In the genomic region with DNA sequence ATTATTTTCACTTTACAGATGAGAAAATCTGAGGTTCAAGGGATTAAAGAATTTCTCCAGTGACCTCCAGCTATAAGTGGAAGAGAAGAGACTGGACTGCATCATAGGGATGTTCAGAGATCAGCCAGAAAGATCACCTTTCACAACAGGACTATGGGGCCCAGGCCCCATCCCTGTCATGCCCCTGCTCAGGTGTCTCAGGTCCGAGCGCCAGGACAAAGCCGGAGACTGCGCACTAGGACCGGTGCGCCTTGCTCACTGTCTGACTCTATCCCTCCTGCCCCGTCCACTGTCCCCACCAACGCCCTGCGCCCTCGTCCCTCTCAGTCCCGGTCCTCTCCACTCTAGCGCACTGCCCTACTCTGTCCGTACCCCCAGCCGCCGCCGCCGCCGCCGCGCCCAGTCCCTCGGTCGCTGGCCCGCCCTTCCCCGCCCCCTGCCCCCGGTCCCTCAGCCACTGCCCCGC, we compare ENCODE assay signal across 1 cellular context.
TF ChIP-seq lines count a peak whose summit lies in the region.

No MANE protein-coding gene starts in this region.

TF ChIP-seq in HCT116, 20 proteins besides CTCF, POLR2A, EP300 and RAD21 (continued from another document):
- TF ChIP-seq, protein P1, sequence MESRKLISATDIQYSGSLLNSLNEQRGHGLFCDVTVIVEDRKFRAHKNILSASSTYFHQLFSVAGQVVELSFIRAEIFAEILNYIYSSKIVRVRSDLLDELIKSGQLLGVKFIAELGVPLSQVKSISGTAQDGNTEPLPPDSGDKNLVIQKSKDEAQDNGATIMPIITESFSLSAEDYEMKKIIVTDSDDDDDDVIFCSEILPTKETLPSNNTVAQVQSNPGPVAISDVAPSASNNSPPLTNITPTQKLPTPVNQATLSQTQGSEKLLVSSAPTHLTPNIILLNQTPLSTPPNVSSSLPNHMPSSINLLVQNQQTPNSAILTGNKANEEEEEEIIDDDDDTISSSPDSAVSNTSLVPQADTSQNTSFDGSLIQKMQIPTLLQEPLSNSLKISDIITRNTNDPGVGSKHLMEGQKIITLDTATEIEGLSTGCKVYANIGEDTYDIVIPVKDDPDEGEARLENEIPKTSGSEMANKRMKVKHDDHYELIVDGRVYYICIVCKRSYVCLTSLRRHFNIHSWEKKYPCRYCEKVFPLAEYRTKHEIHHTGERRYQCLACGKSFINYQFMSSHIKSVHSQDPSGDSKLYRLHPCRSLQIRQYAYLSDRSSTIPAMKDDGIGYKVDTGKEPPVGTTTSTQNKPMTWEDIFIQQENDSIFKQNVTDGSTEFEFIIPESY (IDR thresholded peaks at IDR 0.05; ENCODE audit: extremely low read depth, insufficient replicate concordance, low read length), result no peak
- TF ChIP-seq, protein P2, sequence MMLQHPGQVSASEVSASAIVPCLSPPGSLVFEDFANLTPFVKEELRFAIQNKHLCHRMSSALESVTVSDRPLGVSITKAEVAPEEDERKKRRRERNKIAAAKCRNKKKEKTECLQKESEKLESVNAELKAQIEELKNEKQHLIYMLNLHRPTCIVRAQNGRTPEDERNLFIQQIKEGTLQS (IDR thresholded peaks at IDR 0.05), result no peak
- no peak for TF ChIP-seq FOSL1 (IDR thresholded peaks at IDR 0.05; ENCODE audit: low read depth)
- TF ChIP-seq EZH2 (IDR thresholded peaks at IDR 0.05), result no peak
- no peak for TF ChIP-seq ZFX (IDR thresholded peaks at IDR 0.05)
- TF ChIP-seq TCF7L2 (IDR thresholded peaks at IDR 0.05; ENCODE audit: borderline replicate concordance, extremely low read depth, insufficient read depth, insufficient read length), result no peak
- no peak for TF ChIP-seq SRF (IDR thresholded peaks at IDR 0.05; ENCODE audit: low read depth)
- no peak for TF ChIP-seq EZH2phosphoT487 (IDR thresholded peaks at IDR 0.05; ENCODE audit: borderline replicate concordance)
- no peak for TF ChIP-seq EGR1 (IDR thresholded peaks at IDR 0.05; ENCODE audit: low read depth)
- TF ChIP-seq, protein P3, sequence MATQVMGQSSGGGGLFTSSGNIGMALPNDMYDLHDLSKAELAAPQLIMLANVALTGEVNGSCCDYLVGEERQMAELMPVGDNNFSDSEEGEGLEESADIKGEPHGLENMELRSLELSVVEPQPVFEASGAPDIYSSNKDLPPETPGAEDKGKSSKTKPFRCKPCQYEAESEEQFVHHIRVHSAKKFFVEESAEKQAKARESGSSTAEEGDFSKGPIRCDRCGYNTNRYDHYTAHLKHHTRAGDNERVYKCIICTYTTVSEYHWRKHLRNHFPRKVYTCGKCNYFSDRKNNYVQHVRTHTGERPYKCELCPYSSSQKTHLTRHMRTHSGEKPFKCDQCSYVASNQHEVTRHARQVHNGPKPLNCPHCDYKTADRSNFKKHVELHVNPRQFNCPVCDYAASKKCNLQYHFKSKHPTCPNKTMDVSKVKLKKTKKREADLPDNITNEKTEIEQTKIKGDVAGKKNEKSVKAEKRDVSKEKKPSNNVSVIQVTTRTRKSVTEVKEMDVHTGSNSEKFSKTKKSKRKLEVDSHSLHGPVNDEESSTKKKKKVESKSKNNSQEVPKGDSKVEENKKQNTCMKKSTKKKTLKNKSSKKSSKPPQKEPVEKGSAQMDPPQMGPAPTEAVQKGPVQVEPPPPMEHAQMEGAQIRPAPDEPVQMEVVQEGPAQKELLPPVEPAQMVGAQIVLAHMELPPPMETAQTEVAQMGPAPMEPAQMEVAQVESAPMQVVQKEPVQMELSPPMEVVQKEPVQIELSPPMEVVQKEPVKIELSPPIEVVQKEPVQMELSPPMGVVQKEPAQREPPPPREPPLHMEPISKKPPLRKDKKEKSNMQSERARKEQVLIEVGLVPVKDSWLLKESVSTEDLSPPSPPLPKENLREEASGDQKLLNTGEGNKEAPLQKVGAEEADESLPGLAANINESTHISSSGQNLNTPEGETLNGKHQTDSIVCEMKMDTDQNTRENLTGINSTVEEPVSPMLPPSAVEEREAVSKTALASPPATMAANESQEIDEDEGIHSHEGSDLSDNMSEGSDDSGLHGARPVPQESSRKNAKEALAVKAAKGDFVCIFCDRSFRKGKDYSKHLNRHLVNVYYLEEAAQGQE (IDR thresholded peaks at IDR 0.05; ENCODE audit: low read depth), result no peak
- TF ChIP-seq, protein P4, sequence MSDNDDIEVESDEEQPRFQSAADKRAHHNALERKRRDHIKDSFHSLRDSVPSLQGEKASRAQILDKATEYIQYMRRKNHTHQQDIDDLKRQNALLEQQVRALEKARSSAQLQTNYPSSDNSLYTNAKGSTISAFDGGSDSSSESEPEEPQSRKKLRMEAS (IDR thresholded peaks at IDR 0.05), result no peak
- no peak for TF ChIP-seq POLR2AphosphoS5 (IDR thresholded peaks at IDR 0.05; ENCODE audit: low read depth, low read length)
- no peak for TF ChIP-seq YY1 (IDR thresholded peaks at IDR 0.05; ENCODE audit: extremely low read depth, insufficient replicate concordance, low read depth, low read length)
